1 cellular context compared by ENCODE assay signal in genomic region chr10:31940839-31941653, GRCh38.
TF ChIP-seq lines count a peak whose summit lies in the region.

No MANE protein-coding gene starts in this region.

TF ChIP-seq in HEK293, 187 proteins besides CTCF, POLR2A, EP300 and RAD21 (continued from another document):
- TF ChIP-seq ZNF341 (tag by site-specific recombination; IDR thresholded peaks at IDR 0.05; ENCODE audit: low read depth) (no peak), ZNF549 (tag by site-specific recombination; IDR thresholded peaks at IDR 0.05) (no peak)
